7 cellular contexts compared by ENCODE assay signal in genomic region chr1:167059045-167059728, GRCh38. TPM values are rescaled to one million over a fixed set of nuclear protein-coding genes. Genes with fewer than 3 reads are reported as not detected.
DNase-seq lines count a peak whose midpoint lies in the region; TF ChIP-seq lines count a peak whose summit lies in the region.

No MANE protein-coding gene starts in this region.

- DNase-seq in Karpas-422 (peak; percentile 89), SJCRH30 (peak; percentile 53 to 84), glutamatergic neuron (peak; percentile 85), posterior cingulate gyrus (peak; percentile 48 to 96 (median 84)), type B pancreatic cell (ENCODE audit: extremely low spot score, unreplicated experiment) (no peak)
- peak; percentile 63 for DNase-seq in activated gamma-delta T cell treated with anti-CD3 and anti-CD28 coated beads, Interleukin-2, amount 50 U/mL, for 16 hours (ENCODE audit: low read depth)

- peaks cover 5% of the 10 kb centered on the region for H3K27me3 Mint-ChIP-seq in glutamatergic neuron (ENCODE audit: unreplicated experiment)
- peaks cover 9% of the 10 kb centered on the region for H3K27me3 Mint-ChIP-seq in type B pancreatic cell

- no peak overlapping the region for H3K4me3 Mint-ChIP-seq in glutamatergic neuron (ENCODE audit: unreplicated experiment)
- H3K4me3 Mint-ChIP-seq in type B pancreatic cell = peak overlapping the region; percentile 67

- no peaks in the 10 kb centered on the region for H3K79me2 ChIP-seq in Karpas-422 (ENCODE audit: low read length)

- H3K27me3 ChIP-seq in Karpas-422 (ENCODE audit: low read length) (no peaks in the 10 kb centered on the region), SJCRH30 (no peaks in the 10 kb centered on the region)

- no peak overlapping the region for H3K27ac ChIP-seq in Karpas-422 (ENCODE audit: low read length)
- no peak overlapping the region for H3K27ac ChIP-seq in SJCRH30

- H3K9ac ChIP-seq in Karpas-422 (ENCODE audit: low read length) = peak overlapping the region; percentile 27; the same call in 1 of the 2 replicates

- H3K4me1 ChIP-seq in Karpas-422 (ENCODE audit: low read length) (peaks cover 18% of the 10 kb centered on the region), SJCRH30 (no peaks in the 10 kb centered on the region)

- H3K36me3 ChIP-seq in Karpas-422 (ENCODE audit: insufficient read depth, low read length) (no peaks in the 10 kb centered on the region), SJCRH30 (no peaks in the 10 kb centered on the region)

- H3K4me2 ChIP-seq in Karpas-422 (ENCODE audit: low read depth, low read length, poor library complexity, severe bottlenecking) = peak overlapping the region; percentile 49

- no peaks in the 10 kb centered on the region for H3K4me1 Mint-ChIP-seq in glutamatergic neuron (ENCODE audit: low read depth, unreplicated experiment)
- peaks cover 11% of the 10 kb centered on the region for H3K4me1 Mint-ChIP-seq in type B pancreatic cell (ENCODE audit: unreplicated experiment)

- H3K27ac Mint-ChIP-seq in glutamatergic neuron (ENCODE audit: unreplicated experiment) (no peak overlapping the region), type B pancreatic cell (peak overlapping the region; percentile 72)

- H3K9me3 Mint-ChIP-seq in glutamatergic neuron (ENCODE audit: unreplicated experiment) (peaks cover 1% of the 10 kb centered on the region), type B pancreatic cell (no peaks in the 10 kb centered on the region)

- H3K9me3 ChIP-seq in Karpas-422 (ENCODE audit: low read length) = no peaks in the 10 kb centered on the region
- no peaks in the 10 kb centered on the region for H3K9me3 ChIP-seq in SJCRH30 (replicated peaks)

- H3K4me3 ChIP-seq in GM12875 (ENCODE audit: low read depth, low read length) (no peak overlapping the region), Karpas-422 (ENCODE audit: low read length) (no peak overlapping the region), SJCRH30 (0 out of 2 replicates have a peak overlapping the region, but pooled peaks have one; percentile 11)

- H4K20me1 ChIP-seq in Karpas-422 (ENCODE audit: insufficient read depth, low read depth, low read length) = no peaks in the 10 kb centered on the region

- peak; percentile 87 for TF ChIP-seq CTCF in GM12875 (IDR thresholded peaks at IDR 0.05; ENCODE audit: borderline replicate concordance, insufficient read depth, low read depth, low read length)
- peak; percentile 96 for TF ChIP-seq CTCF in glutamatergic neuron (IDR thresholded peaks at IDR 0.05; ENCODE audit: partially characterized antibody, unreplicated experiment)
- TF ChIP-seq CTCF in type B pancreatic cell (conservative IDR thresholded peaks at IDR 0.05) = peak; percentile 97

- peak overlapping the region; percentile 94 for H2AFZ ChIP-seq in Karpas-422 (ENCODE audit: low read length)

- intact Hi-C loops in posterior cingulate gyrus (cut with DNase I) = loop anchor here (1.0 to 5.0 kb wide), 3 partner anchors 82 to 175 kb away; partner anchors contain the start of gene ILDR2

- H3K9me2 ChIP-seq in Karpas-422 (replicated peaks; ENCODE audit: insufficient read depth, low read length) = no peaks in the 10 kb centered on the region

- H3K36me3 Mint-ChIP-seq in glutamatergic neuron (ENCODE audit: unreplicated experiment) (no peaks in the 10 kb centered on the region), type B pancreatic cell (no peaks in the 10 kb centered on the region)

RNA-seq across cellular contexts. Expression of gene GPA33, which starts 31.0 kb away (rescaled TPM):
- total RNA-seq in Karpas-422 (2014; rRNA removed; shearing (Covaris generic); ENCODE audit: low replicate concordance) = 0.07 TPM in 1 of 2 replicates, not detected in the other
- total RNA-seq in SJCRH30 (2014; rRNA removed; shearing (Covaris generic)) = 0.14 and 0.23 TPM in 2 replicates
- not detected for total RNA-seq in glutamatergic neuron (ENCODE audit: unreplicated experiment)
- 0.68 and 1.4 TPM in 2 replicates for total RNA-seq in type B pancreatic cell (ENCODE audit: low replicate concordance)

RNA-seq across cellular contexts. Expression of gene STYXL2, which starts 34.7 kb away (rescaled TPM):
- total RNA-seq in Karpas-422 (2014; rRNA removed; shearing (Covaris generic); ENCODE audit: low replicate concordance) = not detected in 2 replicates
- 6.8 and 7.1 TPM in 2 replicates for total RNA-seq in SJCRH30 (2014; rRNA removed; shearing (Covaris generic))
- 0.27 TPM for total RNA-seq in glutamatergic neuron (ENCODE audit: unreplicated experiment)
- not detected in 2 replicates for total RNA-seq in type B pancreatic cell (ENCODE audit: low replicate concordance)
